In genomic region chr6:117345292-117345610, GRCh38 we compare ENCODE assay signal across 17 cellular contexts.
DNase-seq lines count a peak whose midpoint lies in the region; ATAC-seq, FAIRE-seq and TF ChIP-seq lines count a peak whose summit lies in the region.
"Had no signal": no experiment of that assay in that cellular context is flagged by ENCODE, and none has a peak within 500 bp of the region (broad histone marks: within the 10 kb centered on the region; RNA-seq: fewer than 3 reads in every experiment).

No MANE protein-coding gene starts in this region.

- H3K4me2 ChIP-seq in HepG2 (ENCODE audit: low read depth, low read length) = peak overlapping the region; percentile 39; the same call in 1 of the 2 replicates
- H3K4me2 ChIP-seq in MM.1S (ENCODE audit: low read depth, low read length) = peak overlapping the region; percentile 77
- no peak overlapping the region; the same call in 1 of the 2 replicates for H3K4me2 ChIP-seq in K562 (ENCODE audit: insufficient read depth, low read length)
- H3K4me2 ChIP-seq: A549, BLaER1 had no signal

- CTCF ChIA-PET in HepG2 (lab: Yijun Ruan, JAX; ENCODE audit: low intra/inter-chr PET ratio, low total read pairs) = interaction anchor here (1.7 to 2.7 kb wide), 2 partner anchors 484 to 561 kb away, joined by 5 to 21 read pairs; no protein-coding TSS in a partner anchor
- CTCF ChIA-PET in K562 (lab: Yijun Ruan, JAX; ENCODE audit: low intra/inter-chr PET ratio) = no interaction called here

- H3K79me2 ChIP-seq in HepG2 (ENCODE audit: insufficient read depth, low read length) (no peaks in the 10 kb centered on the region), MM.1S (ENCODE audit: low read length) (no peaks in the 10 kb centered on the region), K562 (ENCODE audit: control insufficient read depth, insufficient read depth, low read length) (no peaks in the 10 kb centered on the region)

- no peak for TF ChIP-seq CTCF in HepG2 (CRISPR knock-in tag; IDR thresholded peaks at IDR 0.05)
- TF ChIP-seq CTCF in right lobe of liver (IDR thresholded peaks at IDR 0.05) = no peak
- no peak for TF ChIP-seq CTCF in MM.1S (IDR thresholded peaks at IDR 0.05; ENCODE audit: low read length)
- no peak for TF ChIP-seq CTCF in K562 (IDR thresholded peaks at IDR 0.05 in 2 of 3, conservative IDR thresholded peaks at IDR 0.05 in 1 of 3; ENCODE audit: insufficient read depth in 2 of 3, low read depth in 1 of 3, low read length in 3 of 3)

- in situ Hi-C loops in HepG2 (cut with HindIII; ENCODE audit: extremely low pct_ligation_motif_present, low pct_unique_long_range_greater_than_20kb) (loop anchor here (5.0 kb wide), 1 partner anchor 257 kb away; the partner anchor contains the start of gene GOPC), K562 (cut with MboI) (no loop called here)

- no peak for ATAC-seq in HepG2
- ATAC-seq in right lobe of liver = no peak
- peak; percentile 50 for ATAC-seq in GM19395 (IDR thresholded peaks at IDR 0.05; ENCODE audit: unreplicated experiment)
- ATAC-seq in K562 = no peak
- no peak for ATAC-seq in HG02840 (IDR thresholded peaks at IDR 0.05; ENCODE audit: low FRiP score, unreplicated experiment)
- ATAC-seq: A549 had no signal

- BruUV-seq in HepG2 (replicated peaks; lab: Mats Ljungman, UMichigan) (no TSS peak), K562 (replicated peaks; lab: Mats Ljungman, UMichigan) (no TSS peak)

- no peak for TF ChIP-seq RAD21 in HepG2 (CRISPR knock-in tag; IDR thresholded peaks at IDR 0.05)
- no peak for TF ChIP-seq RAD21 in K562 (CRISPR knock-in tag; conservative IDR thresholded peaks at IDR 0.05 in 1 of 2, IDR thresholded peaks at IDR 0.05 in 1 of 2)

- H3F3A ChIP-seq in MM.1S (ENCODE audit: insufficient read depth, low read length) = 0 out of 2 replicates have a peak, but pooled peaks cover 8% of the 10 kb centered on the region

- no peak for FAIRE-seq in HepG2 (lab: Jason Lieb, UNC)
- FAIRE-seq in K562 (lab: Jason Lieb, UNC) = no peak
- FAIRE-seq: A549 had no signal

- H3K9me1 ChIP-seq in K562 (ENCODE audit: control insufficient read depth, insufficient read depth, low read length) = no peaks in the 10 kb centered on the region

- POLR2A ChIA-PET in HepG2 (lab: Yijun Ruan, JAX) (no interaction called here), K562 (lab: Yijun Ruan, JAX) (no interaction called here)

- no peak overlapping the region for H3K4me3 ChIP-seq in HepG2 (replicated peaks in 1 of 3; ENCODE audit: insufficient read depth in 1 of 3, low read depth in 2 of 3, low read length in 3 of 3)
- no peak overlapping the region for H3K4me3 ChIP-seq in right lobe of liver
- peak overlapping the region; percentile 49 for H3K4me3 ChIP-seq in MM.1S (ENCODE audit: low read length)
- H3K4me3 ChIP-seq in K562 = no peak overlapping the region
- H3K4me3 ChIP-seq: A549, BLaER1, GM23248, HAP-1 had no signal

- H3K27me3 ChIP-seq in HepG2 (ENCODE audit: control insufficient read depth in 1 of 2, insufficient read depth in 2 of 2, low read length in 2 of 2) (no peaks in the 10 kb centered on the region), right lobe of liver (no peaks in the 10 kb centered on the region), MM.1S (replicated peaks; ENCODE audit: insufficient read depth, low read length) (no peaks in the 10 kb centered on the region), K562 (ENCODE audit: control insufficient read depth in 2 of 2, insufficient read depth in 2 of 2, low read length in 2 of 2) (no peaks in the 10 kb centered on the region)
- H3K27me3 ChIP-seq: BLaER1 had no signal

- WGBS in HepG2 (ENCODE audit: low lambda C conversion rate) = 58% methylated on average over 2 of the region's 2 CpGs
- 73% methylated on average over 2 of the region's 2 CpGs for WGBS in right lobe of liver (ENCODE audit: insufficient coverage, low coverage, low lambda C conversion rate, missing lambda C conversion rate)
- 43% methylated on average over 2 of the region's 2 CpGs for WGBS in K562 (ENCODE audit: insufficient coverage, low coverage, missing lambda C conversion rate)

- no peak overlapping the region for H3K27ac ChIP-seq in HepG2 (ENCODE audit: extremely low read length, insufficient read depth, low read length)
- no peak overlapping the region for H3K27ac ChIP-seq in right lobe of liver
- H3K27ac ChIP-seq in MM.1S (ENCODE audit: low read length) = peak overlapping the region; percentile 8; the same call in 1 of the 2 replicates
- no peak overlapping the region for H3K27ac ChIP-seq in K562 (ENCODE audit: extremely low read depth, low read depth, low read length)
- H3K27ac ChIP-seq: 22Rv1, A549, BLaER1, GM23248 had no signal

- H4K20me1 ChIP-seq in HepG2 (ENCODE audit: insufficient read depth, low read length) = no peaks in the 10 kb centered on the region
- H4K20me1 ChIP-seq in MM.1S (ENCODE audit: insufficient read depth, low read length) = no peaks in the 10 kb centered on the region
- no peaks in the 10 kb centered on the region for H4K20me1 ChIP-seq in K562 (replicated peaks; ENCODE audit: control insufficient read depth, insufficient read depth, low read length)
- H4K20me1 ChIP-seq: BLaER1 had no signal

- TF ChIP-seq EP300 in HepG2 (IDR thresholded peaks at IDR 0.05; ENCODE audit: low read depth in 2 of 2, low read length in 2 of 2) = no peak
- TF ChIP-seq EP300 in HepG2 (CRISPR knock-in tag; IDR thresholded peaks at IDR 0.05; ENCODE audit: borderline replicate concordance) = no peak
- TF ChIP-seq EP300 in K562 (IDR thresholded peaks at IDR 0.05; ENCODE audit: low read length) = no peak

- no peak for DNase-seq in HepG2 (ENCODE audit: low spot score)
- DNase-seq in right lobe of liver = no peak
- peak; percentile 67 for DNase-seq in MM.1S
- DNase-seq in K562 (ENCODE audit: extremely low read depth in 1 of 4, low spot score in 3 of 4) = no peak
- DNase-seq in SKM-1 treated with dmso at 0.1 percent for 144 hours (lab: John Stamatoyannopoulos, UW; ENCODE audit: unreplicated experiment) = no peak
- DNase-seq in GM19240 (ENCODE audit: insufficient read length, low spot score) = no peak
- DNase-seq: CD4-positive, alpha-beta memory T cell; DMS153; DMS79; GDM1; GM23248 had no signal

- no peaks in the 10 kb centered on the region for H3K9me3 ChIP-seq in HepG2 (ENCODE audit: low read length)
- H3K9me3 ChIP-seq in right lobe of liver = no peaks in the 10 kb centered on the region
- H3K9me3 ChIP-seq in MM.1S (replicated peaks; ENCODE audit: insufficient read depth, low read length) = no peaks in the 10 kb centered on the region
- H3K9me3 ChIP-seq in K562 (replicated peaks; ENCODE audit: control insufficient read depth, insufficient read depth, low read depth, low read length) = no peaks in the 10 kb centered on the region
- H3K9me3 ChIP-seq: A549, BLaER1, HAP-1 had no signal

- TF ChIP-seq POLR2A in HepG2 (IDR thresholded peaks at IDR 0.05; ENCODE audit: insufficient read depth in 1 of 2, low read depth in 2 of 2, low read length in 2 of 2) (no peak), right lobe of liver (IDR thresholded peaks at IDR 0.05) (no peak), K562 (conservative IDR thresholded peaks at IDR 0.05) (no peak)

- intact Hi-C loops in HepG2 (cut with micrococcal nuclease; ENCODE audit: unreplicated experiment) = no loop called here
- intact Hi-C loops in right lobe of liver (cut with DNase I) = loop anchor here in 1 of 2 donors (5.0 kb wide), 1 partner anchor 207 kb away; no protein-coding TSS in a partner anchor
- intact Hi-C loops in K562 (cut with micrococcal nuclease) = loop anchor here (5.0 to 10.0 kb wide), 2 partner anchors 212 to 910 kb away; no protein-coding TSS in a partner anchor

- H3K36me3 ChIP-seq in HepG2 (replicated peaks in 1 of 2; ENCODE audit: control insufficient read depth in 1 of 2, insufficient read depth in 2 of 2, low read length in 2 of 2) (no peaks in the 10 kb centered on the region), right lobe of liver (no peaks in the 10 kb centered on the region), MM.1S (replicated peaks; ENCODE audit: insufficient read depth, low read length) (no peaks in the 10 kb centered on the region), K562 (ENCODE audit: control insufficient read depth, insufficient read depth, low read length) (no peaks in the 10 kb centered on the region)
- H3K36me3 ChIP-seq: BLaER1, HAP-1 had no signal

- H3K4me1 ChIP-seq in HepG2 (ENCODE audit: insufficient read depth, low read length) (no peaks in the 10 kb centered on the region; the same call in 1 of the 2 replicates), right lobe of liver (no peaks in the 10 kb centered on the region), MM.1S (ENCODE audit: low read length) (peaks cover 8% of the 10 kb centered on the region), K562 (replicated peaks in 1 of 2; ENCODE audit: control insufficient read depth in 2 of 2, insufficient read depth in 2 of 2, low read length in 2 of 2) (peaks cover 0 to 4% of the 10 kb centered on the region in 2 experiments; a peak in 2 of 5 replicates)
- H3K4me1 ChIP-seq: BLaER1, HAP-1 had no signal

- no peaks in the 10 kb centered on the region for H3K9me2 ChIP-seq in MM.1S (replicated peaks; ENCODE audit: insufficient read depth, low read length)

- no peak overlapping the region for H2AFZ ChIP-seq in HepG2 (ENCODE audit: low read length)
- H2AFZ ChIP-seq in MM.1S (ENCODE audit: low read length) = peak overlapping the region; percentile 93
- peak overlapping the region; percentile 83; the same call in 1 of the 2 replicates for H2AFZ ChIP-seq in K562 (ENCODE audit: low read depth, low read length)
- H2AFZ ChIP-seq: GM23248 had no signal

- H3K9ac ChIP-seq in HepG2 (ENCODE audit: insufficient read depth, low read depth, low read length) (no peak overlapping the region), MM.1S (ENCODE audit: low read length) (peak overlapping the region; percentile 17; the same call in 1 of the 2 replicates), K562 (ENCODE audit: insufficient read depth in 1 of 2, low read depth in 2 of 2, low read length in 2 of 2) (no peak overlapping the region)
- H3K9ac ChIP-seq: BLaER1, GM23248 had no signal

TF ChIP-seq in K562, 482 proteins besides CTCF, POLR2A, EP300 and RAD21 (continues in another document):
- no peak for TF ChIP-seq TRIM24 (IDR thresholded peaks at IDR 0.05)
- TF ChIP-seq RAD51 (IDR thresholded peaks at IDR 0.05; ENCODE audit: borderline replicate concordance, low read depth) = no peak
